16 cellular contexts compared by ENCODE assay signal in the genomic region with DNA sequence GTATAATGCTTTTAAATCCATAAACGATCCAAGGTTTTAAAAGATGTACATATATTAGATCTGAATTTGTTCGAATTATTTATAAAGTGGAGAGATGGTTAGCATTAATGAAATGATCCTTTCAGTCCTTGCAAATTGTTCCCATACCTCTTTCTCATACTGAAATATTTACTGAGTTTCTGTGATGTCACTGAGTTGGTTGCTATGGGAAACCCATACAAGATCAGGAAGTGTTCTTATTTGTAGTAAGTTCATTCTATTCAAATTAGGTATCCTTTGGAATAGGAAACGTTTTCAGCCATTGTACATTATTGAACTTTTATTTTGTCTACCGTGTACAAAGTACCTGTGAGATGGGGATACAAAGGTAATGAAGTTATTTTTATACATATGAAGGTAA.
DNase-seq lines count a peak whose midpoint lies in the region; ATAC-seq, FAIRE-seq and TF ChIP-seq lines count a peak whose summit lies in the region.
"Had no signal": no experiment of that assay in that cellular context is flagged by ENCODE, and none has a peak within 500 bp of the region (broad histone marks: within the 10 kb centered on the region; RNA-seq: fewer than 3 reads in every experiment).

No MANE protein-coding gene starts in this region.

- DNase-seq in DMS53 (lab: John Stamatoyannopoulos, UW) (peak; percentile 59), DMS53 treated with DMSO at 0.1 percent for 48 hours (lab: John Stamatoyannopoulos, UW; ENCODE audit: unreplicated experiment) (no peak), GM12878 (ENCODE audit: low read depth, low spot score) (no peak), SJCRH30 (no peak), hepatocyte (ENCODE audit: low spot score) (no peak)
- no peak for DNase-seq in activated CD4-positive, alpha-beta T cell treated with anti-CD3 and anti-CD28 coated beads for 48 hours
- DNase-seq: 8988T; Calu3; CD4-positive, alpha-beta memory T cell; DMS79 treated with DMSO at 0.1 percent for 48 hours; GF-D8; H9 had no signal

- H3K27ac ChIP-seq in GM12878 (ENCODE audit: control insufficient read depth, insufficient read depth) (no peak overlapping the region), SJCRH30 (no peak overlapping the region), hepatocyte (no peak overlapping the region)
- H3K27ac ChIP-seq: BLaER1 had no signal

- FAIRE-seq in GM12878 (lab: Jason Lieb, UNC) = no peak
- FAIRE-seq: H1, HepG2 had no signal

- TF ChIP-seq RAD21 in GM12878 (IDR thresholded peaks at IDR 0.05; ENCODE audit: insufficient read depth, low read depth, low read length) = no peak

- H3K4me2 ChIP-seq in GM12878 (ENCODE audit: control insufficient read depth, insufficient read depth) = no peak overlapping the region
- no peak overlapping the region for H3K4me2 ChIP-seq in hepatocyte
- H3K4me2 ChIP-seq: BLaER1 had no signal

- SMC1A ChIA-PET in GM12878 (lab: Charles Lee; ENCODE audit: uncharacterized antibody, unreplicated experiment) = interaction anchor here (0.9 to 3.5 kb wide), 6 partner anchors 16 to 231 kb away, joined by 3 to 17 read pairs (median 4); no protein-coding TSS in a partner anchor

- H3K27me3 ChIP-seq in GM12878 (replicated peaks in 1 of 2; ENCODE audit: control insufficient read depth in 2 of 2, insufficient read depth in 2 of 2, low read length in 1 of 2) (no peaks in the 10 kb centered on the region), SJCRH30 (no peaks in the 10 kb centered on the region), hepatocyte (no peaks in the 10 kb centered on the region)
- H3K27me3 ChIP-seq: BLaER1 had no signal

- H3K9me3 ChIP-seq in GM12878 (replicated peaks; ENCODE audit: control insufficient read depth, insufficient read depth, low read length) (no peaks in the 10 kb centered on the region), SJCRH30 (replicated peaks) (no peaks in the 10 kb centered on the region), hepatocyte (ENCODE audit: low read depth) (no peaks in the 10 kb centered on the region)
- H3K9me3 ChIP-seq: BLaER1 had no signal

- in situ Hi-C loops in GM12878 (cut with MboI) = no loop called here

- H2AFZ ChIP-seq in GM12878 (ENCODE audit: control insufficient read depth, low read depth, low read length) (no peak overlapping the region), hepatocyte (no peak overlapping the region)

- peak; percentile 51 for ATAC-seq in HG03354 (IDR thresholded peaks at IDR 0.05; ENCODE audit: poor library complexity, severe bottlenecking, unreplicated experiment)
- ATAC-seq in GM12878 = peak; percentile 68
- ATAC-seq: HepG2 had no signal

- no peak for TF ChIP-seq EP300 in GM12878 (IDR thresholded peaks at IDR 0.05; ENCODE audit: borderline replicate concordance in 1 of 2, control insufficient read depth in 1 of 2, low read depth in 2 of 2, low read length in 2 of 2)

- CTCF ChIA-PET in GM12878 (lab: Yijun Ruan, JAX) = interaction anchor here (1.7 to 2.0 kb wide), 2 partner anchors 14 to 231 kb away, joined by 5 to 8 read pairs; no protein-coding TSS in a partner anchor

- RAD21 ChIA-PET in GM12878 (lab: Charles Lee; ENCODE audit: unreplicated experiment) = interaction anchor here (0.6 to 2.8 kb wide), 2 partner anchors 25 to 231 kb away, joined by 3 to 11 read pairs; no protein-coding TSS in a partner anchor

- TF ChIP-seq CTCF in GM12878 (IDR thresholded peaks at IDR 0.05 in 2 of 3, conservative IDR thresholded peaks at IDR 0.05 in 1 of 3; ENCODE audit: control insufficient read depth in 2 of 3, extremely low read depth in 1 of 3, insufficient read depth in 1 of 3, low read depth in 3 of 3, low read length in 3 of 3) (no peak), hepatocyte (IDR thresholded peaks at IDR 0.05; ENCODE audit: poor library complexity) (no peak)

- no peak overlapping the region for H3K9ac ChIP-seq in GM12878 (ENCODE audit: control insufficient read depth, insufficient read depth, low read length)
- H3K9ac ChIP-seq: BLaER1 had no signal

- H3K4me3 ChIP-seq in GM12878 (no peak overlapping the region), SJCRH30 (no peak overlapping the region), hepatocyte (no peak overlapping the region)
- H3K4me3 ChIP-seq: BLaER1 had no signal

- no peaks in the 10 kb centered on the region for H3K9me2 ChIP-seq in hepatocyte (replicated peaks; ENCODE audit: insufficient read depth)

- H3K36me3 ChIP-seq in GM12878 (ENCODE audit: control insufficient read depth in 2 of 2, insufficient read depth in 2 of 2, low read length in 1 of 2) = no peaks in the 10 kb centered on the region
- no peaks in the 10 kb centered on the region for H3K36me3 ChIP-seq in SJCRH30
- no peaks in the 10 kb centered on the region for H3K36me3 ChIP-seq in hepatocyte (replicated peaks; ENCODE audit: insufficient read depth, low read depth)
- H3K36me3 ChIP-seq: BLaER1 had no signal

- BruUV-seq in GM12878 (replicated peaks; lab: Mats Ljungman, UMichigan) = no TSS peak

- WGBS in GM12878 (ENCODE audit: insufficient coverage, insufficient replicate concordance, low lambda C conversion rate, missing lambda C conversion rate) = 1% methylated on average over 4 of the region's 4 CpGs
- WGBS in hepatocyte (ENCODE audit: low lambda C conversion rate, missing lambda C conversion rate) = 86% methylated on average over 4 of the region's 4 CpGs

- POLR2A ChIA-PET in GM12878 (lab: Charles Lee) = no interaction called here

- intact Hi-C loops in GM12878 (cut with micrococcal nuclease; ENCODE audit: unreplicated experiment) = no loop called here

- no peaks in the 10 kb centered on the region for H4K20me1 ChIP-seq in GM12878 (ENCODE audit: control insufficient read depth, insufficient read depth)
- H4K20me1 ChIP-seq in hepatocyte (ENCODE audit: insufficient read depth, poor library complexity, severe bottlenecking) = no peaks in the 10 kb centered on the region
- H4K20me1 ChIP-seq: BLaER1 had no signal

- TF ChIP-seq POLR2A in GM12878 (IDR thresholded peaks at IDR 0.05; ENCODE audit: low read depth, low read length) = no peak

- H3K4me1 ChIP-seq in GM12878 (ENCODE audit: control insufficient read depth, insufficient read depth, low read length) (no peaks in the 10 kb centered on the region), SJCRH30 (no peaks in the 10 kb centered on the region), hepatocyte (ENCODE audit: insufficient read depth) (no peaks in the 10 kb centered on the region)
- H3K4me1 ChIP-seq: BLaER1 had no signal

- H3K79me2 ChIP-seq in GM12878 (ENCODE audit: control insufficient read depth, insufficient read depth, low read length) (no peaks in the 10 kb centered on the region), hepatocyte (no peaks in the 10 kb centered on the region)

TF ChIP-seq in GM12878, 131 proteins besides CTCF, POLR2A, EP300 and RAD21 (continues in another document):
- TF ChIP-seq TAF1 (IDR thresholded peaks at IDR 0.05; ENCODE audit: borderline replicate concordance, low read depth, low read length) = no peak
- TF ChIP-seq WRNIP1 (IDR thresholded peaks at IDR 0.05; ENCODE audit: borderline replicate concordance, low read depth, low read length) = no peak
- TF ChIP-seq RUNX3 (IDR thresholded peaks at IDR 0.05; ENCODE audit: low read length) = no peak
- TF ChIP-seq SIX5 (IDR thresholded peaks at IDR 0.05; ENCODE audit: low read depth, low read length, severe bottlenecking) = no peak
- no peak for TF ChIP-seq BCL11A (IDR thresholded peaks at IDR 0.05; ENCODE audit: low read depth, low read length)
- TF ChIP-seq KAT2A (conservative IDR thresholded peaks at IDR 0.05; ENCODE audit: control insufficient read depth, low read depth, low read length) = no peak
- TF ChIP-seq ZBED1 (IDR thresholded peaks at IDR 0.05; ENCODE audit: borderline replicate concordance) = no peak
- TF ChIP-seq SUZ12 (IDR thresholded peaks at IDR 0.05; ENCODE audit: unreplicated experiment) = no peak
- no peak for TF ChIP-seq STAT3 (IDR thresholded peaks at IDR 0.05; ENCODE audit: low read depth, low read length)
- TF ChIP-seq, protein P1, sequence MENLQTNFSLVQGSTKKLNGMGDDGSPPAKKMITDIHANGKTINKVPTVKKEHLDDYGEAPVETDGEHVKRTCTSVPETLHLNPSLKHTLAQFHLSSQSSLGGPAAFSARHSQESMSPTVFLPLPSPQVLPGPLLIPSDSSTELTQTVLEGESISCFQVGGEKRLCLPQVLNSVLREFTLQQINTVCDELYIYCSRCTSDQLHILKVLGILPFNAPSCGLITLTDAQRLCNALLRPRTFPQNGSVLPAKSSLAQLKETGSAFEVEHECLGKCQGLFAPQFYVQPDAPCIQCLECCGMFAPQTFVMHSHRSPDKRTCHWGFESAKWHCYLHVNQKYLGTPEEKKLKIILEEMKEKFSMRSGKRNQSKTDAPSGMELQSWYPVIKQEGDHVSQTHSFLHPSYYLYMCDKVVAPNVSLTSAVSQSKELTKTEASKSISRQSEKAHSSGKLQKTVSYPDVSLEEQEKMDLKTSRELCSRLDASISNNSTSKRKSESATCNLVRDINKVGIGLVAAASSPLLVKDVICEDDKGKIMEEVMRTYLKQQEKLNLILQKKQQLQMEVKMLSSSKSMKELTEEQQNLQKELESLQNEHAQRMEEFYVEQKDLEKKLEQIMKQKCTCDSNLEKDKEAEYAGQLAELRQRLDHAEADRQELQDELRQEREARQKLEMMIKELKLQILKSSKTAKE (IDR thresholded peaks at IDR 0.05; ENCODE audit: low read depth, poor library complexity, severe bottlenecking) = no peak
- TF ChIP-seq FOXK2 (IDR thresholded peaks at IDR 0.05) = no peak
- TF ChIP-seq TBL1XR1 (IDR thresholded peaks at IDR 0.05; ENCODE audit: low read depth, low read length) = no peak
- TF ChIP-seq, protein P2, sequence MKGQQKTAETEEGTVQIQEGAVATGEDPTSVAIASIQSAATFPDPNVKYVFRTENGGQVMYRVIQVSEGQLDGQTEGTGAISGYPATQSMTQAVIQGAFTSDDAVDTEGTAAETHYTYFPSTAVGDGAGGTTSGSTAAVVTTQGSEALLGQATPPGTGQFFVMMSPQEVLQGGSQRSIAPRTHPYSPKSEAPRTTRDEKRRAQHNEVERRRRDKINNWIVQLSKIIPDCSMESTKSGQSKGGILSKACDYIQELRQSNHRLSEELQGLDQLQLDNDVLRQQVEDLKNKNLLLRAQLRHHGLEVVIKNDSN (IDR thresholded peaks at IDR 0.05; ENCODE audit: borderline replicate concordance, extremely low read length, insufficient read depth, low read depth, low read length) = no peak
